Comparison of ENCODE assay signal across 3 cellular contexts in genomic region chr1:183240853-183241252, GRCh38. TPM values are rescaled to one million over a fixed set of nuclear protein-coding genes. Genes with fewer than 3 reads are reported as not detected.
"Had no signal": no experiment of that assay in that cellular context is flagged by ENCODE, and none has a peak within 500 bp of the region (broad histone marks: within the 10 kb centered on the region; RNA-seq: fewer than 3 reads in every experiment).

No MANE protein-coding gene starts in this region.

RNA-seq across cellular contexts. Expression of gene LAMC2, which starts 54.8 kb away (rescaled TPM):
- total RNA-seq: activated naive CD4-positive, alpha-beta T cell treated with anti-CD3 and anti-CD28 coated beads, Interleukin-2, amount 50 U/mL, for 72 hours had no signal
- polyA plus RNA-seq: immature natural killer cell; naive thymus-derived CD4-positive, alpha-beta T cell had no signal
